ENCODE assay signal across 8 cellular contexts in the genomic region with DNA sequence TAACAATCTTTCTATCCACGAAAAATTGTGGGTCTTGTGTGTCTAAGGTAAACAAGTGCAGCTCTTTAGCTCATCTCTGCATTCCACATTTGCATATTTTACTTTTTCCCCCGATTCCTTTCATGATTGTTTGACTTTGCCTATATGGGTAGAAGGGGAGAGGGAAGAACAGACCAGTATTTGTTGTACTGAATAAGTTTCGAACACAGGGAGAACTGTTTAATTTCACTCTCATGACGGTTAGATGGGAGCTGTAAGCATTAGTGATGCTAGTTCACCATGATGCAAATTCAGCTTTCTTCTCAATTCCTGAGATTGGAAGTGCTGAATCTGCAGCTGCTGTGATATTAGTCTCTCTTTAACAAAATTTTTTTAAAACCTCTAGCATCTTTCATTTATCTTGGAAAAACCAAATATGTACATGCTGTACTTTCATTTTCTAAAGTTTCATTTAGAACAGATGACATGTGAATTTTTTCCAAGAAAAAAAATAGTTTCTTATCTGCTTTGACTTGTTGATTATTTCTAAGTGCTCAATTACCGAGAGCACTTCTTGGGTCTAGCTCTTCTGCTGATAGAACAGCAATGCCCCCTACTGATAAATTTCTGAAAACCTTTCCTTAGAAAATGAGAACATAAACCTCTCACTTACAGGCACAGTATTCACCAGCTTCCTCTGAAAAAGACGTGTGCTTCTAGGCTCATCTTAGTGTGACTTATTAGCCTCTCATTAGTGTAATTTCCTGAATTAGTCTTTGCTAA.
A peak's percentile ranks its signal among the peaks of the same experiment; 100 is the strongest.
DNase-seq lines count a peak whose midpoint lies in the region; TF ChIP-seq lines count a peak whose summit lies in the region.

No MANE protein-coding gene starts in this region.

- TF ChIP-seq POLR2A in thyroid gland (IDR thresholded peaks at IDR 0.05): no peak
- TF ChIP-seq POLR2A in Peyer's patch (IDR thresholded peaks at IDR 0.05): no peak

- no peak overlapping the region for H3K4me3 ChIP-seq in Jurkat, Clone E6-1 (ENCODE audit: low read length)
- H3K4me3 ChIP-seq in thyroid gland (replicated peaks in 1 of 3): no peak overlapping the region
- H3K4me3 ChIP-seq in Peyer's patch: no peak overlapping the region

- H3K9me3 ChIP-seq in thyroid gland (no peaks in the 10 kb centered on the region), Peyer's patch (no peaks in the 10 kb centered on the region)

- no peaks in the 10 kb centered on the region for H3K4me1 ChIP-seq in thyroid gland
- peaks cover 0 to 7% (median 0%) of the 10 kb centered on the region in 4 donors for H3K4me1 ChIP-seq in Peyer's patch

- intact Hi-C loops in thyroid gland (cut with DNase I): no loop called here

- WGBS in thyroid gland, 2 donors: 28 to 30% methylated on average over 6 of the region's 6 CpGs

- DNase-seq in Jurkat, Clone E6-1 (ENCODE audit: low read depth, low spot score): peak; percentile 26
- peak; percentile 18 for DNase-seq in SHP77 treated with DMSO at 0.1 percent for 48 hours (lab: John Stamatoyannopoulos, UW)
- DNase-seq in iPS-NIHi11 (ENCODE audit: low spot score): peak; percentile 47
- DNase-seq in thyroid gland: no peak
- DNase-seq in activated effector memory CD4-positive, alpha-beta T cell treated with anti-CD3 and anti-CD28 coated beads, Interleukin-2, amount 50 U/mL, for 16 hours: no peak
- DNase-seq in AG08396 (ENCODE audit: low spot score): no peak
- DNase-seq in Peyer's patch: no peak

- H3K27me3 ChIP-seq in thyroid gland (no peaks in the 10 kb centered on the region), Peyer's patch (no peaks in the 10 kb centered on the region)

- H3K36me3 ChIP-seq in thyroid gland (no peaks in the 10 kb centered on the region), Peyer's patch (no peaks in the 10 kb centered on the region)

- H3K27ac ChIP-seq in thyroid gland (no peak overlapping the region), Peyer's patch (no peak overlapping the region)

- TF ChIP-seq CTCF in GM12874 (IDR thresholded peaks at IDR 0.05; ENCODE audit: insufficient read depth, low read depth, low read length): peak; percentile 38; the same call in 1 of the 2 replicates
- peak in 3 of 6 experiments; percentile 20 to 44 (median 36) for TF ChIP-seq CTCF in thyroid gland (IDR thresholded peaks at IDR 0.05)
- TF ChIP-seq CTCF in Peyer's patch (IDR thresholded peaks at IDR 0.05): peak in 3 of 6 experiments; percentile 53 to 62 (median 55)

Comparison
In these comparisons a context has a peak if more than half of its experiments do, and no peak if none do; other contexts are left out.
1. DNase-seq: peak in Jurkat, Clone E6-1 (single experiment), SHP77 treated with DMSO at 0.1 percent for 48 hours (single experiment) and iPS-NIHi11 (single experiment); none in thyroid gland (0 of 2), activated effector memory CD4-positive, alpha-beta T cell treated with anti-CD3 and anti-CD28 coated beads, Interleukin-2, amount 50 U/mL, for 16 hours (single experiment), AG08396 (single experiment) and Peyer's patch (0 of 3).